In genomic region chr12:590206-590750, GRCh38 we compare ENCODE assay signal across 11 cellular contexts.
"Had no signal": no experiment of that assay in that cellular context is flagged by ENCODE, and none has a peak within 500 bp of the region (broad histone marks: within the 10 kb centered on the region; RNA-seq: fewer than 3 reads in every experiment).

No MANE protein-coding gene starts in this region.

- DNase-seq: activated effector memory CD4-positive, alpha-beta T cell treated with anti-CD3 and anti-CD28 coated beads, Interleukin-2, amount 50 U/mL, for 16 hours; activated T-cell treated with anti-CD3 and anti-CD28 coated beads, Interleukin-2, amount 50 U/mL, for 1 hour; amygdala; brain microvascular endothelial cell; pancreas; retina had no signal

- H3K4me1 ChIP-seq: tibial artery, vagina had no signal

- H3K27ac ChIP-seq: brain microvascular endothelial cell, esophagus muscularis mucosa, tibial artery, vagina had no signal

- H3K36me3 ChIP-seq: brain microvascular endothelial cell, esophagus muscularis mucosa, pancreas, tibial artery, vagina had no signal

- H3K4me2 ChIP-seq: smooth muscle cell had no signal

- H3K9me3 ChIP-seq: esophagus muscularis mucosa, pancreas, tibial artery, vagina had no signal

- H3K4me3 ChIP-seq: esophagus muscularis mucosa, pancreas, smooth muscle cell, tibial artery, vagina had no signal

- H3K27me3 ChIP-seq: brain microvascular endothelial cell, esophagus muscularis mucosa, pancreas, tibial artery, vagina had no signal

- FAIRE-seq: islet of Langerhans, pancreas had no signal
